12 cellular contexts compared by ENCODE assay signal in the genomic region with DNA sequence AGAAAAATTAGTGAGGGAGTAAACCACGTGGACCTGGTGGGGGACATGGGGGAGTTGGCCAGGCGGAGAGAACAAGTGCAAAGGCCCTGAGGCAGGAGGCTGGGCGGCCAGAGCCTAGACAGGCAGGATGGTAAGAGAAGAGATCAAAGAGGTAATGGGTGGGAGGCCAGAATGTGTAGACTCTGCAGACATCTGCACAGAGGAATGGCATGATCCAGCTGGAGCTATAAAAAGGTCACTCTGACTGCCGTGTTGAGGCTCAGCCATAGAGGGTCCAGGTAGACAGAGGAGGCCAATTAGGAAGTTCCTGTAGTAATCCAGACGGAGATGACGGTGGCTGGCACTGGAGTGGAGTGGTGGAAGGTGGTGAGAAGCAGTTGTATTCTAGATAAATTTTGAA. TPM values are rescaled to one million over a fixed set of nuclear protein-coding genes. Genes with fewer than 3 reads are reported as not detected.
A peak's percentile ranks its signal among the peaks of the same experiment; 100 is the strongest.
DNase-seq lines count a peak whose midpoint lies in the region; ATAC-seq and TF ChIP-seq lines count a peak whose summit lies in the region.
"Had no signal": no experiment of that assay in that cellular context is flagged by ENCODE, and none has a peak within 500 bp of the region (broad histone marks: within the 10 kb centered on the region; RNA-seq: fewer than 3 reads in every experiment).

No MANE protein-coding gene starts in this region.

- no peak overlapping the region for H3K27ac Mint-ChIP-seq in activated naive CD8-positive, alpha-beta T cell
- no peak overlapping the region for H3K27ac Mint-ChIP-seq in activated naive CD8-positive, alpha-beta T cell treated with anti-CD3 and anti-CD28 coated beads for 36 hours
- H3K27ac Mint-ChIP-seq in dendritic cell treated with granulocyte-macrophage colony-stimulating factor and Interleukin-4, amounts not matched to agents 40 ng/mL and 50 ng/mL, for 4 days = peak overlapping the region; percentile 65
- H3K27ac Mint-ChIP-seq in natural killer cell = peak overlapping the region in 1 of 2 donors; percentile 41
- H3K27ac Mint-ChIP-seq in type B pancreatic cell = peak overlapping the region; percentile 5

- TF ChIP-seq CTCF in natural killer cell (IDR thresholded peaks at IDR 0.05) (no peak), type B pancreatic cell (conservative IDR thresholded peaks at IDR 0.05) (no peak)

- no peak for ATAC-seq in natural killer cell

- no peak for DNase-seq in activated naive CD8-positive, alpha-beta T cell treated with anti-CD3 and anti-CD28 coated beads for 36 hours
- DNase-seq in natural killer cell = no peak
- no peak for DNase-seq in type B pancreatic cell (ENCODE audit: extremely low spot score, unreplicated experiment)
- DNase-seq in medulla oblongata (ENCODE audit: extremely low spot score) = no peak
- DNase-seq in NCI-H226 = no peak
- DNase-seq in NK-92 (lab: John Stamatoyannopoulos, UW; ENCODE audit: unreplicated experiment) = no peak
- DNase-seq: ACHN, erythroblast, NCI-H2107, trophoblast cell had no signal

- no peaks in the 10 kb centered on the region for H3K9me3 Mint-ChIP-seq in activated naive CD8-positive, alpha-beta T cell (ENCODE audit: low read depth)
- no peaks in the 10 kb centered on the region for H3K9me3 Mint-ChIP-seq in activated naive CD8-positive, alpha-beta T cell treated with anti-CD3 and anti-CD28 coated beads for 36 hours
- no peaks in the 10 kb centered on the region for H3K9me3 Mint-ChIP-seq in dendritic cell treated with granulocyte-macrophage colony-stimulating factor and Interleukin-4, amounts not matched to agents 40 ng/mL and 50 ng/mL, for 4 days
- H3K9me3 Mint-ChIP-seq in natural killer cell (no peaks in the 10 kb centered on the region), type B pancreatic cell (no peaks in the 10 kb centered on the region)

- H3K27me3 Mint-ChIP-seq in activated naive CD8-positive, alpha-beta T cell = no peaks in the 10 kb centered on the region
- H3K27me3 Mint-ChIP-seq in activated naive CD8-positive, alpha-beta T cell treated with anti-CD3 and anti-CD28 coated beads for 36 hours = no peaks in the 10 kb centered on the region
- no peaks in the 10 kb centered on the region for H3K27me3 Mint-ChIP-seq in dendritic cell treated with granulocyte-macrophage colony-stimulating factor and Interleukin-4, amounts not matched to agents 40 ng/mL and 50 ng/mL, for 4 days
- H3K27me3 Mint-ChIP-seq in natural killer cell (ENCODE audit: low read depth in 2 of 2) = no peaks in the 10 kb centered on the region
- H3K27me3 Mint-ChIP-seq in type B pancreatic cell = no peaks in the 10 kb centered on the region

- intact Hi-C loops in dendritic cell treated with granulocyte-macrophage colony-stimulating factor and Interleukin-4, amounts not matched to agents 40 ng/mL and 50 ng/mL, for 4 days (cut with micrococcal nuclease) = no loop called here
- intact Hi-C loops in natural killer cell (cut with micrococcal nuclease) = no loop called here

- H3K36me3 Mint-ChIP-seq in activated naive CD8-positive, alpha-beta T cell = no peaks in the 10 kb centered on the region
- H3K36me3 Mint-ChIP-seq in activated naive CD8-positive, alpha-beta T cell treated with anti-CD3 and anti-CD28 coated beads for 36 hours = peaks cover 9% of the 10 kb centered on the region
- H3K36me3 Mint-ChIP-seq in dendritic cell treated with granulocyte-macrophage colony-stimulating factor and Interleukin-4, amounts not matched to agents 40 ng/mL and 50 ng/mL, for 4 days (ENCODE audit: low read depth) = peaks cover 18% of the 10 kb centered on the region
- H3K36me3 Mint-ChIP-seq in natural killer cell (no peaks in the 10 kb centered on the region), type B pancreatic cell (peaks cover 9% of the 10 kb centered on the region)

- peaks cover 53% of the 10 kb centered on the region for H3K4me1 Mint-ChIP-seq in activated naive CD8-positive, alpha-beta T cell (ENCODE audit: low read depth)
- H3K4me1 Mint-ChIP-seq in activated naive CD8-positive, alpha-beta T cell treated with anti-CD3 and anti-CD28 coated beads for 36 hours = peaks cover 49% of the 10 kb centered on the region
- peaks cover 84% of the 10 kb centered on the region for H3K4me1 Mint-ChIP-seq in dendritic cell treated with granulocyte-macrophage colony-stimulating factor and Interleukin-4, amounts not matched to agents 40 ng/mL and 50 ng/mL, for 4 days (ENCODE audit: low read depth)
- H3K4me1 Mint-ChIP-seq in natural killer cell (peaks cover 40 to 46% of the 10 kb centered on the region in 2 donors), type B pancreatic cell (ENCODE audit: unreplicated experiment) (peaks cover 31% of the 10 kb centered on the region)

- H3K4me3 Mint-ChIP-seq in activated naive CD8-positive, alpha-beta T cell = peak overlapping the region; percentile 36
- no peak overlapping the region for H3K4me3 Mint-ChIP-seq in activated naive CD8-positive, alpha-beta T cell treated with anti-CD3 and anti-CD28 coated beads for 36 hours
- H3K4me3 Mint-ChIP-seq in dendritic cell treated with granulocyte-macrophage colony-stimulating factor and Interleukin-4, amounts not matched to agents 40 ng/mL and 50 ng/mL, for 4 days = peak overlapping the region; percentile 41
- peak overlapping the region; percentile 25 for H3K4me3 Mint-ChIP-seq in natural killer cell
- no peak overlapping the region for H3K4me3 Mint-ChIP-seq in type B pancreatic cell

RNA-seq across cellular contexts. Expression of a gene that starts 3.6 kb away (rescaled TPM):
- total RNA-seq in activated naive CD8-positive, alpha-beta T cell treated with anti-CD3 and anti-CD28 coated beads for 36 hours = 1 to 10 TPM; 5.7 to 5.9 TPM
- 10 to 100 TPM; 24.3 to 37.1 (median 31.2) TPM for total RNA-seq in natural killer cell
- 18.7 and 26.1 TPM in 2 replicates for total RNA-seq in type B pancreatic cell (ENCODE audit: low replicate concordance)

RNA-seq across cellular contexts. Expression of a gene that starts 54.6 kb away (rescaled TPM):
- under 1 TPM; 0.36 to 0.37 TPM for total RNA-seq in activated naive CD8-positive, alpha-beta T cell treated with anti-CD3 and anti-CD28 coated beads for 36 hours
- total RNA-seq in natural killer cell (1 to 10 TPM in 2 of 3 donors, under 1 TPM in 1; 0.82 to 3.0 (median 1.5) TPM), type B pancreatic cell (ENCODE audit: low replicate concordance) (5.6 and 17.4 TPM in 2 replicates)

Comparison
In these comparisons a context has a peak if more than half of its experiments do, and no peak if none do; other contexts are left out.
1. H3K4me3 Mint-ChIP-seq: peak in activated naive CD8-positive, alpha-beta T cell (single experiment), dendritic cell treated with granulocyte-macrophage colony-stimulating factor and Interleukin-4, amounts not matched to agents 40 ng/mL and 50 ng/mL, for 4 days (single experiment) and natural killer cell (single experiment); none in activated naive CD8-positive, alpha-beta T cell treated with anti-CD3 and anti-CD28 coated beads for 36 hours (single experiment) and type B pancreatic cell (single experiment).
2. H3K27ac Mint-ChIP-seq: peak in dendritic cell treated with granulocyte-macrophage colony-stimulating factor and Interleukin-4, amounts not matched to agents 40 ng/mL and 50 ng/mL, for 4 days (single experiment) and type B pancreatic cell (single experiment); none in activated naive CD8-positive, alpha-beta T cell (single experiment) and activated naive CD8-positive, alpha-beta T cell treated with anti-CD3 and anti-CD28 coated beads for 36 hours (single experiment).